Comparison of ENCODE assay signal across 17 cellular contexts in the genomic region with DNA sequence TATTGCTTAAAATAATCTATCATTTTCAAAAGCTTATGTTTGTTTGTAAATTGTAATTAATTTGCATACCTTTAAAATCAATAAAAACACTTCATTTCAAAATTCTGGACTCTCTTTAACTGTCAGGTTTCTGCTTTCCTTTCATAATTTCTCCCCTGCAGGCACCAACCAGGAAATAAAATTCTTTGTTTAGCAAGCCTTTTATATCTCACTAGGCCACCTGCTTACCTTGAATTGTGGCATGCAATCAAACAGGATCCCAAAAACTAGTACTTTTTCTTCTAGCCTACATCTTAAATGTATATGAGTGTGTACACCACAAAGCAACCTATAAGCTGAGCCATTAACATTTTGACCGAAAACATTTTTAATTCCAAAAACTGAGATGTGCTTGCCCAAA.
DNase-seq lines count a peak whose midpoint lies in the region; ATAC-seq and TF ChIP-seq lines count a peak whose summit lies in the region.
"Had no signal": no experiment of that assay in that cellular context is flagged by ENCODE, and none has a peak within 500 bp of the region (broad histone marks: within the 10 kb centered on the region; RNA-seq: fewer than 3 reads in every experiment).

No MANE protein-coding gene starts in this region.

- CTCF ChIA-PET in RWPE1 (lab: Yijun Ruan, JAX): no interaction called here

- H3K4me2 ChIP-seq in hepatocyte: no peak overlapping the region

- DNase-seq in DMS153 treated with DMSO at 0.1 percent for 48 hours (lab: John Stamatoyannopoulos, UW; ENCODE audit: unreplicated experiment) (peak; percentile 28), NCI-H146 (lab: John Stamatoyannopoulos, UW) (peak; percentile 61), NCI-H345 (lab: John Stamatoyannopoulos, UW) (peak; percentile 52), hepatocyte (ENCODE audit: low spot score) (no peak), RWPE1 (ENCODE audit: low spot score) (no peak), hepatic stellate cell (ENCODE audit: low spot score) (no peak)
- DNase-seq: CD4-positive, CD25-positive, alpha-beta regulatory T cell; GDM1; GM23248; H9; KBM-7; MM.1S; NCI-H1105; NCI-H1694; NCI-H510A; SHP77 had no signal

- TF ChIP-seq CTCF in hepatocyte (IDR thresholded peaks at IDR 0.05; ENCODE audit: poor library complexity): no peak
- no peak for TF ChIP-seq CTCF in RWPE1 (conservative IDR thresholded peaks at IDR 0.05; ENCODE audit: low read depth)

- WGBS in hepatocyte (ENCODE audit: low lambda C conversion rate, missing lambda C conversion rate): 100% methylated on average over 1 of the region's 1 CpG

- H3K27ac ChIP-seq in hepatocyte: no peak overlapping the region
- no peak overlapping the region for H3K27ac ChIP-seq in RWPE1
- H3K27ac ChIP-seq: GM23248 had no signal

- H3K27me3 ChIP-seq in hepatocyte: no peaks in the 10 kb centered on the region

- H3K9me2 ChIP-seq in hepatocyte (replicated peaks; ENCODE audit: insufficient read depth): no peaks in the 10 kb centered on the region

- ATAC-seq in esophagus mucosa: peak; percentile 48

- no peak overlapping the region for H3K4me3 ChIP-seq in hepatocyte
- H3K4me3 ChIP-seq: GM23248 had no signal

- no peaks in the 10 kb centered on the region for H3K79me2 ChIP-seq in hepatocyte

- H3K36me3 ChIP-seq in hepatocyte (replicated peaks; ENCODE audit: insufficient read depth, low read depth): no peaks in the 10 kb centered on the region

- POLR2A ChIA-PET in RWPE1 (lab: Yijun Ruan, JAX; ENCODE audit: low non-redundant PET): no interaction called here

- H3K9me3 ChIP-seq in hepatocyte (ENCODE audit: low read depth): no peaks in the 10 kb centered on the region

- H4K20me1 ChIP-seq in hepatocyte (ENCODE audit: insufficient read depth, poor library complexity, severe bottlenecking): no peaks in the 10 kb centered on the region

- no peak overlapping the region for H2AFZ ChIP-seq in hepatocyte
- H2AFZ ChIP-seq: GM23248 had no signal

- no peaks in the 10 kb centered on the region for H3K4me1 ChIP-seq in hepatocyte (ENCODE audit: insufficient read depth)

Comparison
In these comparisons a context has a peak if more than half of its experiments do, and no peak if none do; other contexts are left out.
1. DNase-seq: peak in DMS153 treated with DMSO at 0.1 percent for 48 hours (single experiment), NCI-H146 (single experiment) and NCI-H345 (single experiment); none in hepatocyte (single experiment), RWPE1 (single experiment) and hepatic stellate cell (single experiment).